In genomic region chr22:44330188-44330726, GRCh38 we compare ENCODE assay signal across 19 cellular contexts. TPM values are rescaled to one million over a fixed set of nuclear protein-coding genes. Genes with fewer than 3 reads are reported as not detected.
DNase-seq lines count a peak whose midpoint lies in the region; ATAC-seq, FAIRE-seq and TF ChIP-seq lines count a peak whose summit lies in the region.
"Had no signal": no experiment of that assay in that cellular context is flagged by ENCODE, and none has a peak within 500 bp of the region (broad histone marks: within the 10 kb centered on the region; RNA-seq: fewer than 3 reads in every experiment).

No MANE protein-coding gene starts in this region.

- no peak overlapping the region for H4K5ac ChIP-seq in H1 (ENCODE audit: insufficient read length, low read depth, low read length)

- H4K91ac ChIP-seq in H1 (replicated peaks; ENCODE audit: insufficient read length, low read length), result no peak overlapping the region

- no peak overlapping the region for H2BK5ac ChIP-seq in H1 (ENCODE audit: low read depth, low read length)

- POLR2A ChIA-PET in H1 (lab: Charles Lee; ENCODE audit: partially characterized antibody), result interaction anchor here (0.7 to 1.0 kb wide), 2 partner anchors 12 to 293 kb away, joined by 3 read pairs; no protein-coding TSS in a partner anchor
- POLR2A ChIA-PET in PC-3 (lab: Charles Lee; ENCODE audit: unreplicated experiment), result no interaction called here

- peaks cover 0 to 49% (median 15%) of the 10 kb centered on the region in 11 experiments; a peak in 14 of 22 replicates for H4K20me1 ChIP-seq in BLaER1 treated with 17β-estradiol and CSF1 and Interleukin-3, amounts not matched to agents 10 nM and 100 nM
- H4K20me1 ChIP-seq in H1 (replicated peaks in 1 of 2; ENCODE audit: control insufficient read depth in 1 of 2, insufficient read depth in 2 of 2, low read length in 2 of 2) (peaks cover 0 to 6% of the 10 kb centered on the region in 2 experiments), osteoblast (ENCODE audit: insufficient read depth, low read length) (peaks cover 5% of the 10 kb centered on the region), PC-3 (ENCODE audit: low read length) (no peaks in the 10 kb centered on the region)

- no peak for FAIRE-seq in H1 (lab: Jason Lieb, UNC)

- no peaks in the 10 kb centered on the region for H3K9me2 ChIP-seq in PC-3 (replicated peaks; ENCODE audit: low read length)

- H2BK20ac ChIP-seq in H1 (ENCODE audit: low read length), result no peak overlapping the region

- H3K23me2 ChIP-seq in H1 (ENCODE audit: low read depth, low read length), result peaks cover 26% of the 10 kb centered on the region

- BruUV-seq in PC-3 (replicated peaks; lab: Mats Ljungman, UMichigan), result no TSS peak

- TF ChIP-seq POLR2A in H1 (IDR thresholded peaks at IDR 0.05; ENCODE audit: control extremely low read depth in 1 of 2, low read depth in 2 of 2, low read length in 2 of 2), result no peak

- no peak for TF ChIP-seq EP300 in H1 (IDR thresholded peaks at IDR 0.05; ENCODE audit: borderline replicate concordance in 1 of 2, low read depth in 2 of 2, low read length in 2 of 2)

- ATAC-seq in HG03139 (IDR thresholded peaks at IDR 0.05; ENCODE audit: unreplicated experiment), result no peak
- no peak for ATAC-seq in PC-3
- ATAC-seq: sciatic nerve had no signal

- no peak overlapping the region for H3K18ac ChIP-seq in H1 (ENCODE audit: extremely low read depth, low read length)

- no peak for TF ChIP-seq RAD21 in H1 (IDR thresholded peaks at IDR 0.05 in 1 of 2, conservative IDR thresholded peaks at IDR 0.05 in 1 of 2; ENCODE audit: low read depth in 2 of 2, low read length in 2 of 2)

- no peak overlapping the region for H3K14ac ChIP-seq in H1 (ENCODE audit: insufficient read length)

- no peak overlapping the region for H2BK120ac ChIP-seq in H1 (replicated peaks; ENCODE audit: low read depth, low read length)

- no peaks in the 10 kb centered on the region for H3F3A ChIP-seq in PC-3 (ENCODE audit: low read length, unreplicated experiment)

- H3K9ac ChIP-seq in BLaER1 treated with 17β-estradiol and CSF1 and Interleukin-3, amounts not matched to agents 10 nM and 100 nM, result no peak overlapping the region
- H3K9ac ChIP-seq in HUES64 (ENCODE audit: low read depth, low read length), result no peak overlapping the region
- no peak overlapping the region for H3K9ac ChIP-seq in H1 (replicated peaks in 1 of 4; ENCODE audit: extremely low read depth in 1 of 4, low read depth in 3 of 4, low read length in 3 of 4)
- no peak overlapping the region for H3K9ac ChIP-seq in colonic mucosa (ENCODE audit: low read depth in 2 of 2, low read length in 2 of 2)
- H3K9ac ChIP-seq in PC-3 (ENCODE audit: low read length), result no peak overlapping the region

- H3K56ac ChIP-seq in H1 (replicated peaks; ENCODE audit: insufficient read length, low read depth, low read length), result no peak overlapping the region

- peaks cover 74 to 94% (median 89%) of the 10 kb centered on the region in 11 experiments for H3K27me3 ChIP-seq in BLaER1 treated with 17β-estradiol and CSF1 and Interleukin-3, amounts not matched to agents 10 nM and 100 nM
- peaks cover 54% of the 10 kb centered on the region for H3K27me3 ChIP-seq in HUES64 (ENCODE audit: insufficient read depth, low read length)
- H3K27me3 ChIP-seq in H1 (replicated peaks in 1 of 4; ENCODE audit: control insufficient read depth in 3 of 4, extremely low read depth in 1 of 4, insufficient read depth in 3 of 4, low read length in 3 of 4), result peaks cover 0 to 43% (median 27%) of the 10 kb centered on the region in 4 experiments; a peak in 6 of 7 replicates
- H3K27me3 ChIP-seq in osteoblast (ENCODE audit: insufficient read depth, low read length), result peaks cover 13% of the 10 kb centered on the region
- H3K27me3 ChIP-seq in colonic mucosa, result peaks cover 30% of the 10 kb centered on the region
- no peaks in the 10 kb centered on the region for H3K27me3 ChIP-seq in PC-3 (ENCODE audit: low read length)

- no peak overlapping the region for H2BK15ac ChIP-seq in H1 (ENCODE audit: low read length)

- intact Hi-C loops in colonic mucosa (cut with DNase I), result no loop called here
- intact Hi-C loops in PC-3 (cut with micrococcal nuclease), result loop anchor here (10.0 kb wide), 1 partner anchor 295 kb away; no protein-coding TSS in a partner anchor

- H2AFZ ChIP-seq in H1 (ENCODE audit: low read length) (no peak overlapping the region), osteoblast (ENCODE audit: low read length) (no peak overlapping the region), PC-3 (ENCODE audit: low read length) (no peak overlapping the region)

- H3K79me2 ChIP-seq in H1 (ENCODE audit: control insufficient read depth in 1 of 2, insufficient read depth in 2 of 2, low read length in 2 of 2), result no peaks in the 10 kb centered on the region
- H3K79me2 ChIP-seq in osteoblast (ENCODE audit: insufficient read depth, low read length), result peaks cover 46% of the 10 kb centered on the region
- no peaks in the 10 kb centered on the region for H3K79me2 ChIP-seq in PC-3 (ENCODE audit: low read length)

- no peak for DNase-seq in H1 (ENCODE audit: low read depth in 1 of 2, low spot score in 2 of 2)
- peak; percentile 66 for DNase-seq in osteoblast (ENCODE audit: insufficient read length, low spot score, missing footprints)
- DNase-seq in colonic mucosa, result no peak
- DNase-seq in NCI-H1092 treated with DMSO at 0.1 percent for 48 hours (lab: John Stamatoyannopoulos, UW), result no peak
- no peak for DNase-seq in PC-3
- DNase-seq: activated T-cell treated with anti-CD3 and anti-CD28 coated beads for 4 hours, Caco-2, IMR-90, natural killer cell, NCI-H2081, NCI-H774 had no signal

- CTCF ChIA-PET in H1 (lab: Charles Lee; ENCODE audit: partially characterized antibody), result interaction anchor here (1.0 to 2.9 kb wide), 10 partner anchors 9 to 337 kb away, joined by 3 to 8 read pairs (median 5); no protein-coding TSS in a partner anchor
- CTCF ChIA-PET in PC-3 (lab: Charles Lee), result no interaction called here

- H3K27ac ChIP-seq in BLaER1 treated with 17β-estradiol and CSF1 and Interleukin-3, amounts not matched to agents 10 nM and 100 nM, result no peak overlapping the region
- H3K27ac ChIP-seq in HUES64 (ENCODE audit: low read depth, low read length) (no peak overlapping the region), H1 (ENCODE audit: low read depth, low read length) (no peak overlapping the region), osteoblast (ENCODE audit: low read depth, low read length) (no peak overlapping the region), colonic mucosa (no peak overlapping the region), PC-3 (ENCODE audit: low read length) (no peak overlapping the region)
- H3K27ac ChIP-seq: Peyer's patch had no signal

- no peak overlapping the region for H3K23ac ChIP-seq in H1 (ENCODE audit: insufficient read length)

- no peak for TF ChIP-seq CTCF in H1 (IDR thresholded peaks at IDR 0.05; ENCODE audit: control extremely low read depth in 1 of 3, insufficient read depth in 1 of 3, low read depth in 1 of 3, low read length in 3 of 3)
- no peak for TF ChIP-seq CTCF in osteoblast (IDR thresholded peaks at IDR 0.05; ENCODE audit: extremely low read depth, low read depth, low read length)
- no peak for TF ChIP-seq CTCF in colonic mucosa (IDR thresholded peaks at IDR 0.05)
- TF ChIP-seq CTCF in PC-3 (conservative IDR thresholded peaks at IDR 0.05; ENCODE audit: low read depth, low read length), result no peak

- H3K4me2 ChIP-seq in BLaER1 treated with 17β-estradiol and CSF1 and Interleukin-3, amounts not matched to agents 10 nM and 100 nM, result peak overlapping the region; percentile 43 to 86 (median 75); a peak in 19 of 22 replicates
- peak overlapping the region; percentile 84 to 99 for H3K4me2 ChIP-seq in H1 (ENCODE audit: insufficient read depth in 1 of 2, low read depth in 2 of 2, low read length in 2 of 2)
- H3K4me2 ChIP-seq in osteoblast (ENCODE audit: insufficient read depth, low read length), result peak overlapping the region; percentile 71
- H3K4me2 ChIP-seq in PC-3 (ENCODE audit: low read length), result no peak overlapping the region

- 0 out of 2 replicates have a peak overlapping the region, but pooled peaks have one; percentile 17 for H2BK12ac ChIP-seq in H1 (ENCODE audit: low read depth, low read length)

- no peaks in the 10 kb centered on the region for H3K36me3 ChIP-seq in BLaER1 treated with 17β-estradiol and CSF1 and Interleukin-3, amounts not matched to agents 10 nM and 100 nM
- H3K36me3 ChIP-seq in HUES64 (ENCODE audit: insufficient read depth, low read length) (no peaks in the 10 kb centered on the region), H1 (ENCODE audit: control insufficient read depth in 2 of 4, insufficient read depth in 4 of 4, low read length in 3 of 4) (no peaks in the 10 kb centered on the region), osteoblast (ENCODE audit: insufficient read depth, low read length) (no peaks in the 10 kb centered on the region), colonic mucosa (no peaks in the 10 kb centered on the region), PC-3 (ENCODE audit: low read depth, low read length) (no peaks in the 10 kb centered on the region)
- H3K36me3 ChIP-seq: Peyer's patch had no signal

- H3K4me1 ChIP-seq in BLaER1 treated with 17β-estradiol and CSF1 and Interleukin-3, amounts not matched to agents 10 nM and 100 nM, result peaks cover 18 to 50% (median 40%) of the 10 kb centered on the region in 10 experiments
- H3K4me1 ChIP-seq in HUES64 (ENCODE audit: insufficient read depth, low read length), result peaks cover 19% of the 10 kb centered on the region; the same call in 1 of the 2 replicates
- H3K4me1 ChIP-seq in H1 (replicated peaks in 1 of 4; ENCODE audit: control insufficient read depth in 3 of 4, insufficient read depth in 4 of 4, low read length in 3 of 4), result peaks cover 0 to 34% (median 19%) of the 10 kb centered on the region in 4 experiments; a peak in 6 of 7 replicates
- H3K4me1 ChIP-seq in osteoblast (ENCODE audit: insufficient read depth, low read length), result peaks cover 22% of the 10 kb centered on the region
- H3K4me1 ChIP-seq in colonic mucosa, result no peaks in the 10 kb centered on the region
- peaks cover 15% of the 10 kb centered on the region; the same call in 1 of the 2 replicates for H3K4me1 ChIP-seq in PC-3 (ENCODE audit: insufficient read depth, low read length)
- H3K4me1 ChIP-seq: Caco-2 had no signal

- H4K8ac ChIP-seq in H1 (ENCODE audit: extremely low read depth, insufficient read depth, low read length), result no peak overlapping the region; the same call in 1 of the 2 replicates

- no peaks in the 10 kb centered on the region; a peak in 3 of 22 replicates for H3K9me3 ChIP-seq in BLaER1 treated with 17β-estradiol and CSF1 and Interleukin-3, amounts not matched to agents 10 nM and 100 nM (replicated peaks in 1 of 11)
- H3K9me3 ChIP-seq in HUES64 (ENCODE audit: insufficient read depth, low read depth, low read length) (no peaks in the 10 kb centered on the region), H1 (ENCODE audit: insufficient read depth in 2 of 2, low read depth in 1 of 2, low read length in 1 of 2) (no peaks in the 10 kb centered on the region), osteoblast (ENCODE audit: low read depth, low read length) (no peaks in the 10 kb centered on the region), colonic mucosa (no peaks in the 10 kb centered on the region), PC-3 (ENCODE audit: low read length) (no peaks in the 10 kb centered on the region)
- H3K9me3 ChIP-seq: Caco-2, Peyer's patch had no signal

- H3K4me3 ChIP-seq in BLaER1 treated with 17β-estradiol and CSF1 and Interleukin-3, amounts not matched to agents 10 nM and 100 nM, result no peak overlapping the region
- H3K4me3 ChIP-seq in HUES64 (ENCODE audit: low read length), result peak overlapping the region; percentile 63; the same call in 1 of the 2 replicates
- peak overlapping the region; percentile 50 to 76 (median 54); a peak in 6 of 8 replicates for H3K4me3 ChIP-seq in H1 (ENCODE audit: extremely low read depth in 1 of 4, insufficient read depth in 2 of 4, low read depth in 3 of 4, low read length in 4 of 4)
- peak overlapping the region; percentile 77 for H3K4me3 ChIP-seq in osteoblast (ENCODE audit: insufficient read depth, low read length)
- H3K4me3 ChIP-seq in colonic mucosa, result no peak overlapping the region
- no peak overlapping the region for H3K4me3 ChIP-seq in PC-3 (ENCODE audit: low read length)
- H3K4me3 ChIP-seq: lung had no signal

- no peak overlapping the region for H2AK5ac ChIP-seq in H1 (ENCODE audit: low read depth, low read length)

- no peaks in the 10 kb centered on the region for H3K79me1 ChIP-seq in H1 (ENCODE audit: low read depth, low read length)

- H3K4ac ChIP-seq in H1 (replicated peaks; ENCODE audit: insufficient read length, low read depth, low read length), result no peak overlapping the region

- WGBS in HUES64, result 45% methylated on average over 10 of the region's 10 CpGs
- 55% methylated on average over 7 of the region's 10 CpGs; no CpG with 5 or more reads in 1 of the 2 experiments for WGBS in H1 (ENCODE audit: extremely low coverage in 1 of 2, insufficient coverage in 1 of 2, insufficient read length in 1 of 2, insufficient replicate concordance in 2 of 2, low coverage in 1 of 2, low lambda C conversion rate in 2 of 2, missing lambda C conversion rate in 1 of 2), 2 experiments

RNA-seq across cellular contexts. Expression of gene SHISAL1, which starts 17.5 kb away (rescaled TPM):
- 4.3 TPM for polyA plus RNA-seq in HUES64 (2013, experiment 1 of 2)
- 4.4 TPM for polyA plus RNA-seq in HUES64 (2013, experiment 2 of 2)
- total RNA-seq in H1 (2021; fragmentation: NEBNext Ultra II Directional; extraction: Animal tissue kit (Norgen Biotek cat#: 25700)), result 5.4 and 5.8 TPM in 2 replicates
- polyA plus RNA-seq in H1 (2011; rRNA removed), result 2.4 and 3.7 TPM in 2 replicates
- 2.7 TPM for polyA plus RNA-seq in H1 (2011; cell fraction: cytosol; rRNA removed)
- polyA plus RNA-seq in H1 (2011; cell fraction: nucleus; rRNA removed), result 3.0 TPM
- polyA plus RNA-seq in H1 (2012, experiment 1 of 2), result 4.3 to 5.6 TPM (median 5.0 TPM) in 4 replicates
- polyA plus RNA-seq in H1 (2012, experiment 2 of 2), result 3.5 TPM
- polyA plus RNA-seq in H1 (2013, experiment 1 of 2), result 2.3 TPM
- polyA plus RNA-seq in H1 (2013, experiment 2 of 2), result 2.5 TPM
- polyA minus RNA-seq in H1 (2011; rRNA and poly(A)+ RNA removed), result 7.7 and 11.4 TPM in 2 replicates
- polyA minus RNA-seq in H1 (2011; cell fraction: cytosol; rRNA and poly(A)+ RNA removed), result 2.6 TPM
- 2.2 TPM for polyA minus RNA-seq in H1 (2011; cell fraction: nucleus; rRNA and poly(A)+ RNA removed)
- 52.5 and 57.2 TPM in 2 replicates for total RNA-seq in osteoblast
- total RNA-seq in colonic mucosa, result 1 to 10 TPM in 1 of 2 donors, under 1 TPM in 1; 0.27 to 6.6 TPM
- total RNA-seq in PC-3 (2014; rRNA removed), result 1.1 and 2.2 TPM in 2 replicates
- total RNA-seq: activated CD4-positive, alpha-beta T cell treated with anti-CD3 and anti-CD28 coated beads, Interleukin-2, amount 10 ng/mL, durations not matched to agents 24 days and 14 days; Caco-2; natural killer cell had no signal
- polyA plus RNA-seq: immature natural killer cell had no signal

Comparison
In these comparisons a context has a peak if more than half of its experiments do, and no peak if none do; other contexts are left out.
1. H3K4me3 ChIP-seq: peak in HUES64 (single experiment), H1 (4 of 4) and osteoblast (single experiment); none in BLaER1 treated with 17β-estradiol and CSF1 and Interleukin-3, amounts not matched to agents 10 nM and 100 nM (0 of 10), colonic mucosa (single experiment) and PC-3 (single experiment).